In genomic region chrX:136065044-136065671, GRCh38 we compare ENCODE assay signal across 8 cellular contexts.
DNase-seq lines count a peak whose midpoint lies in the region; ATAC-seq and TF ChIP-seq lines count a peak whose summit lies in the region.

No MANE protein-coding gene starts in this region.

- no peak overlapping the region for H3K4me3 ChIP-seq in effector memory CD4-positive, alpha-beta T cell (ENCODE audit: insufficient read depth, low read depth, low read length, poor library complexity, severe bottlenecking)
- H3K4me3 ChIP-seq in osteoblast (ENCODE audit: insufficient read depth, low read length) (no peak overlapping the region), left lung (no peak overlapping the region)

- peak; percentile 48 for DNase-seq in ELF-1 (ENCODE audit: low read depth, low spot score)
- peak in 2 of 3 donors; percentile 7 to 17 for DNase-seq in effector memory CD4-positive, alpha-beta T cell
- no peak for DNase-seq in osteoblast (ENCODE audit: insufficient read length, low spot score, missing footprints)
- no peak for DNase-seq in left lung
- no peak for DNase-seq in GM13976 (ENCODE audit: low spot score)

- peak overlapping the region; percentile 38 for H3K4me2 ChIP-seq in osteoblast (ENCODE audit: insufficient read depth, low read length)

- H4K20me1 ChIP-seq in osteoblast (ENCODE audit: insufficient read depth, low read length): no peaks in the 10 kb centered on the region

- no peaks in the 10 kb centered on the region for H3K79me2 ChIP-seq in osteoblast (ENCODE audit: insufficient read depth, low read length)

- no peak for TF ChIP-seq CTCF in osteoblast (IDR thresholded peaks at IDR 0.05; ENCODE audit: extremely low read depth, low read depth, low read length)
- no peak for TF ChIP-seq CTCF in left lung (IDR thresholded peaks at IDR 0.05)
- TF ChIP-seq CTCF in GM13976 (IDR thresholded peaks at IDR 0.05; ENCODE audit: borderline replicate concordance, control extremely low read depth, extremely low read depth, insufficient read depth, missing control alignments): no peak

- H3K36me3 ChIP-seq in effector memory CD4-positive, alpha-beta T cell (ENCODE audit: control insufficient read depth, insufficient read depth, low read length): no peaks in the 10 kb centered on the region
- H3K36me3 ChIP-seq in osteoblast (ENCODE audit: insufficient read depth, low read length) (no peaks in the 10 kb centered on the region), left lung (no peaks in the 10 kb centered on the region)

- intact Hi-C loops in left lung (cut with DNase I): no loop called here

- peak overlapping the region; percentile 7 for H3K27ac ChIP-seq in effector memory CD4-positive, alpha-beta T cell (ENCODE audit: insufficient read depth, low read length, poor library complexity, severe bottlenecking)
- H3K27ac ChIP-seq in osteoblast (ENCODE audit: low read depth, low read length) (peak overlapping the region; percentile 36), left lung (no peak overlapping the region)

- H3K4me1 ChIP-seq in effector memory CD4-positive, alpha-beta T cell (ENCODE audit: control insufficient read depth, insufficient read depth, low read length, poor library complexity, severe bottlenecking): peaks cover 8% of the 10 kb centered on the region
- H3K4me1 ChIP-seq in osteoblast (ENCODE audit: insufficient read depth, low read length) (peaks cover 20% of the 10 kb centered on the region), left lung (no peaks in the 10 kb centered on the region)

- no peak for ATAC-seq in left lung
- ATAC-seq in HG02623 (IDR thresholded peaks at IDR 0.05; ENCODE audit: unreplicated experiment): no peak
- ATAC-seq in GM18511 (IDR thresholded peaks at IDR 0.05; ENCODE audit: unreplicated experiment): no peak

- H2AFZ ChIP-seq in osteoblast (ENCODE audit: low read length): no peak overlapping the region

- in situ Hi-C loops in GM13976 (cut with MboI; ENCODE audit: low sequenced_read_pairs, unreplicated experiment): no loop called here

- no peaks in the 10 kb centered on the region for H3K27me3 ChIP-seq in effector memory CD4-positive, alpha-beta T cell (replicated peaks; ENCODE audit: control insufficient read depth, insufficient read depth, low read length, poor library complexity, severe bottlenecking)
- no peaks in the 10 kb centered on the region for H3K27me3 ChIP-seq in osteoblast (ENCODE audit: insufficient read depth, low read length)
- H3K27me3 ChIP-seq in left lung: no peaks in the 10 kb centered on the region

- no peaks in the 10 kb centered on the region for H3K9me3 ChIP-seq in effector memory CD4-positive, alpha-beta T cell (ENCODE audit: control insufficient read depth, low read length)
- no peaks in the 10 kb centered on the region for H3K9me3 ChIP-seq in osteoblast (ENCODE audit: low read depth, low read length)
- H3K9me3 ChIP-seq in left lung: no peaks in the 10 kb centered on the region

TF ChIP-seq in PFSK-1, 5 proteins besides CTCF, POLR2A, EP300 and RAD21:
- TF ChIP-seq REST (IDR thresholded peaks at IDR 0.05; ENCODE audit: insufficient read depth in 1 of 2, low read depth in 2 of 2, low read length in 2 of 2): 0 out of 4 replicates have a peak, but pooled peaks of 1 of the 2 experiments have one; percentile 9
- no peak for TF ChIP-seq POLR2AphosphoS5 (IDR thresholded peaks at IDR 0.05; ENCODE audit: low read depth, low read length)
- TF ChIP-seq FOXP2 (optimal IDR thresholded peaks at IDR 0.05; ENCODE audit: borderline replicate concordance, extremely low read depth, extremely low read length, insufficient read depth): no peak
- TF ChIP-seq TAF1 (IDR thresholded peaks at IDR 0.05; ENCODE audit: borderline replicate concordance, insufficient read depth, low read length): peak; percentile 28; the same call in 1 of the 2 replicates
- TF ChIP-seq SIN3A (IDR thresholded peaks at IDR 0.05; ENCODE audit: borderline replicate concordance, insufficient read depth, low read length): no peak

Comparison
In these comparisons a context has a peak if more than half of its experiments do, and no peak if none do; other contexts are left out.
1. DNase-seq: peak in ELF-1 (single experiment) and effector memory CD4-positive, alpha-beta T cell (2 of 3); none in osteoblast (single experiment), left lung (0 of 2) and GM13976 (single experiment).
2. H3K27ac ChIP-seq: peak in effector memory CD4-positive, alpha-beta T cell (single experiment) and osteoblast (single experiment); none in left lung (0 of 2).